Comparison of ENCODE assay signal across 11 cellular contexts in the genomic region with DNA sequence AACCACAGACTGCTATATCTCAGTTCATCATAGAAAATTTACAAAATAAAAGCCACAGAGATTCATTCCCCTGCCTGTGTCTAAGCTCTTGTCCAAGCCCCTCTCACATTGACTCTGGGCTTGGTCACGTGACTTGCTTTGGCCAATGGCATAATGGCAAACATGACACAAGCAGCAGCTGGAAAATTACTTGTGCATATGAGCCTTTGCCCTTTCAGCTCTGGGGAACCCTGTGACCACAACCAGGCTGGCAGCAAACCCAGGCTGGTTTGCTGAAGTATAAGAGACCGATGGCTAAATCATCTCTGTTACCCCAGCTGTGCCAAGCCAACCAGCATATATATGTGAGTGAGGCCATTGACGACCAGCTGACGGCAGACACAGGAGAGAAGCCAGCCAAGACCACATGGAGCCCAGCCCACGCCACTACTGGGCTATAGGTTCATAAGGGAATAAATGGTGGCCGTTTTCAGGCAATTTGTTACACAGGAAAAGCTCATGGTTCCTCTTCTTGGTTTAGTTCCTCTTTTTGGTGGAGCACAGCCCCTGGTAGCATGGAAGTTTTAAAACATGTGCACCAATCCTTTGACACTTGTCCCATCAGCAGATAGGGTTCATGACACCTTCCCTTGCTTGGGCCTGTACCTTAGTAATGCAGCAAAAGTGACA.
DNase-seq lines count a peak whose midpoint lies in the region; ATAC-seq and TF ChIP-seq lines count a peak whose summit lies in the region.
"Had no signal": no experiment of that assay in that cellular context is flagged by ENCODE, and none has a peak within 500 bp of the region (broad histone marks: within the 10 kb centered on the region; RNA-seq: fewer than 3 reads in every experiment).

No MANE protein-coding gene starts in this region.

- no peaks in the 10 kb centered on the region for H4K20me1 ChIP-seq in KMS-11 (ENCODE audit: insufficient read depth)

- H3K4me3 ChIP-seq in KMS-11 (IDR thresholded peaks at IDR 0.05; ENCODE audit: insufficient read depth, low read depth, low read length), result no peak overlapping the region
- H3K4me3 ChIP-seq: stomach had no signal

- DNase-seq in NCI-H82 (lab: John Stamatoyannopoulos, UW), result peak; percentile 6
- no peak for DNase-seq in NCI-H82 treated with DMSO at 0.1 percent for 48 hours (lab: John Stamatoyannopoulos, UW; ENCODE audit: unreplicated experiment)
- peak; percentile 44 for DNase-seq in SKM-1 (lab: John Stamatoyannopoulos, UW; ENCODE audit: unreplicated experiment)
- DNase-seq in midbrain (lab: John Stamatoyannopoulos, UW), result peak; percentile 0
- no peak for DNase-seq in NCI-H1436 treated with DMSO at 0.1 percent for 48 hours (lab: John Stamatoyannopoulos, UW)
- DNase-seq in NCI-H2081 treated with DMSO at 0.1 percent for 48 hours (lab: John Stamatoyannopoulos, UW), result no peak
- DNase-seq: amygdala, NCI-H2171, stomach had no signal

- H3K27me3 ChIP-seq in KMS-11 (ENCODE audit: insufficient read depth, low read depth), result no peaks in the 10 kb centered on the region
- H3K27me3 ChIP-seq: stomach had no signal

- H3K9ac ChIP-seq in KMS-11, result no peak overlapping the region

- no peaks in the 10 kb centered on the region for H3K79me2 ChIP-seq in KMS-11 (ENCODE audit: insufficient read depth, low read depth)

- no peak for TF ChIP-seq CTCF in KMS-11 (conservative IDR thresholded peaks at IDR 0.05; ENCODE audit: low read depth, low read length)

- H3K36me3 ChIP-seq in KMS-11 (ENCODE audit: insufficient read depth), result no peaks in the 10 kb centered on the region
- H3K36me3 ChIP-seq: stomach had no signal

- ATAC-seq in HG03135 (IDR thresholded peaks at IDR 0.05; ENCODE audit: unreplicated experiment), result no peak

- peak overlapping the region; percentile 29; the same call in 1 of the 2 replicates for H3K27ac ChIP-seq in KMS-11
- H3K27ac ChIP-seq: stomach had no signal

- H2AFZ ChIP-seq in KMS-11 (ENCODE audit: low read depth), result peak overlapping the region; percentile 13; the same call in 1 of the 2 replicates

- H3K4me1 ChIP-seq in KMS-11 (ENCODE audit: low read depth, poor library complexity, severe bottlenecking), result peaks cover 20% of the 10 kb centered on the region
- H3K4me1 ChIP-seq: stomach had no signal

- peak overlapping the region; percentile 34; the same call in 1 of the 2 replicates for H3K4me2 ChIP-seq in KMS-11

Comparison
In these comparisons a context has a peak if more than half of its experiments do, and no peak if none do; other contexts are left out.
1. DNase-seq: peak in NCI-H82 (single experiment), SKM-1 (single experiment) and midbrain (single experiment); none in NCI-H82 treated with DMSO at 0.1 percent for 48 hours (single experiment), NCI-H1436 treated with DMSO at 0.1 percent for 48 hours (single experiment) and NCI-H2081 treated with DMSO at 0.1 percent for 48 hours (single experiment).